In genomic region chr6:42104095-42104806, GRCh38 we compare ENCODE assay signal across 8 cellular contexts. TPM values are rescaled to one million over a fixed set of nuclear protein-coding genes. Genes with fewer than 3 reads are reported as not detected.
DNase-seq lines count a peak whose midpoint lies in the region; ATAC-seq and TF ChIP-seq lines count a peak whose summit lies in the region.

No MANE protein-coding gene starts in this region.

- peak; percentile 60 for ATAC-seq in GM19452 (IDR thresholded peaks at IDR 0.05; ENCODE audit: unreplicated experiment)
- ATAC-seq in activated T-helper 17 cell treated with anti-CD3 and anti-CD28 coated beads, Interleukin-2, amount 50 U/mL, for 72 hours (replicated peaks) = peak; percentile 52

- H3K9me3 ChIP-seq in PC-9 (ENCODE audit: insufficient read depth, low read depth) = no peaks in the 10 kb centered on the region

- peak; percentile 89 for TF ChIP-seq CTCF in type B pancreatic cell (conservative IDR thresholded peaks at IDR 0.05)
- TF ChIP-seq CTCF in PC-9 (conservative IDR thresholded peaks at IDR 0.05) = no peak

- no peak overlapping the region for H3K4me2 ChIP-seq in PC-9

- POLR2A ChIA-PET in PC-9 (lab: Charles Lee; ENCODE audit: unreplicated experiment) = interaction anchor here (0.9 kb wide), 1 partner anchor 15 kb away, joined by 17 read pairs; no protein-coding TSS in a partner anchor

- peaks cover 29% of the 10 kb centered on the region for H3K4me1 ChIP-seq in PC-9 (replicated peaks; ENCODE audit: insufficient read depth)

- CTCF ChIA-PET in PC-9 (lab: Charles Lee) = no interaction called here

- BruUV-seq in PC-9 (replicated peaks; lab: Mats Ljungman, UMichigan) = no TSS peak

- peaks cover 22% of the 10 kb centered on the region for H3K4me1 Mint-ChIP-seq in activated T-helper 17 cell treated with anti-CD3 and anti-CD28 coated beads, Interleukin-2, amount 50 U/mL, for 72 hours
- peaks cover 21% of the 10 kb centered on the region for H3K4me1 Mint-ChIP-seq in type B pancreatic cell (ENCODE audit: unreplicated experiment)

- no peaks in the 10 kb centered on the region for H3K27me3 ChIP-seq in PC-9 (ENCODE audit: insufficient read depth, low read depth)

- H3K4me3 Mint-ChIP-seq in activated T-helper 17 cell treated with anti-CD3 and anti-CD28 coated beads, Interleukin-2, amount 50 U/mL, for 72 hours = peak overlapping the region; percentile 81
- no peak overlapping the region for H3K4me3 Mint-ChIP-seq in type B pancreatic cell

- H3K9me2 ChIP-seq in PC-9 (ENCODE audit: insufficient read depth) = no peaks in the 10 kb centered on the region

- H3K36me3 ChIP-seq in PC-9 (ENCODE audit: low read depth) = peaks cover 11% of the 10 kb centered on the region; the same call in 1 of the 2 replicates

- no peak overlapping the region for H3K4me3 ChIP-seq in PC-9

- no peaks in the 10 kb centered on the region for H3K9me3 Mint-ChIP-seq in activated T-helper 17 cell treated with anti-CD3 and anti-CD28 coated beads, Interleukin-2, amount 50 U/mL, for 72 hours
- H3K9me3 Mint-ChIP-seq in type B pancreatic cell = no peaks in the 10 kb centered on the region

- H4K20me1 ChIP-seq in PC-9 (ENCODE audit: insufficient read depth) = no peaks in the 10 kb centered on the region

- H2AFZ ChIP-seq in PC-9 = no peak overlapping the region

- H3K27ac Mint-ChIP-seq in activated T-helper 17 cell treated with anti-CD3 and anti-CD28 coated beads, Interleukin-2, amount 50 U/mL, for 72 hours = peak overlapping the region; percentile 87
- H3K27ac Mint-ChIP-seq in type B pancreatic cell = peak overlapping the region; percentile 61

- H3K79me2 ChIP-seq in PC-9 (ENCODE audit: low read depth) = no peaks in the 10 kb centered on the region; the same call in 1 of the 2 replicates

- DNase-seq in NOMO-1 treated with dmso at 0.1 percent for 144 hours (lab: John Stamatoyannopoulos, UW; ENCODE audit: unreplicated experiment) (peak; percentile 58), globus pallidus (ENCODE audit: low spot score) (peak; percentile 25), posterior vena cava (ENCODE audit: low spot score) (peak; percentile 91), type B pancreatic cell (ENCODE audit: extremely low spot score, unreplicated experiment) (no peak), midbrain (lab: John Stamatoyannopoulos, UW) (no peak), PC-9 (no peak)

- H3K27me3 Mint-ChIP-seq in activated T-helper 17 cell treated with anti-CD3 and anti-CD28 coated beads, Interleukin-2, amount 50 U/mL, for 72 hours = no peaks in the 10 kb centered on the region
- peaks cover 6% of the 10 kb centered on the region for H3K27me3 Mint-ChIP-seq in type B pancreatic cell

- intact Hi-C loops in posterior vena cava (cut with DNase I) (no loop called here), PC-9 (cut with micrococcal nuclease; ENCODE audit: unreplicated experiment) (no loop called here)

- no peak overlapping the region for H3K27ac ChIP-seq in PC-9

- H3K36me3 Mint-ChIP-seq in activated T-helper 17 cell treated with anti-CD3 and anti-CD28 coated beads, Interleukin-2, amount 50 U/mL, for 72 hours (ENCODE audit: low read depth) = no peaks in the 10 kb centered on the region
- peaks cover 6% of the 10 kb centered on the region for H3K36me3 Mint-ChIP-seq in type B pancreatic cell

- H3F3A ChIP-seq in PC-9 (ENCODE audit: insufficient read depth, low read depth) = peaks cover 35% of the 10 kb centered on the region

RNA-seq across cellular contexts. Expression of gene C6orf132, which starts 38.2 kb away (rescaled TPM):
- under 1 TPM; 0.22 to 0.29 TPM for total RNA-seq in activated T-helper 17 cell treated with anti-CD3 and anti-CD28 coated beads, Interleukin-2, amount 50 U/mL, for 72 hours
- 1 to 10 TPM; 2.3 to 5.5 TPM for total RNA-seq in posterior vena cava
- 22.9 and 56.4 TPM in 2 replicates for total RNA-seq in type B pancreatic cell (ENCODE audit: low replicate concordance)
- total RNA-seq in PC-9 (2021) = 49.8 and 53.9 TPM in 2 replicates

RNA-seq across cellular contexts. Expression of gene TAF8, which starts 53.9 kb away (rescaled TPM):
- total RNA-seq in activated T-helper 17 cell treated with anti-CD3 and anti-CD28 coated beads, Interleukin-2, amount 50 U/mL, for 72 hours = 10 to 100 TPM; 48.8 to 60.9 TPM
- total RNA-seq in posterior vena cava (10 to 100 TPM; 16.6 to 18.6 TPM), type B pancreatic cell (ENCODE audit: low replicate concordance) (30.7 and 36.0 TPM in 2 replicates), PC-9 (2021) (35.6 and 38.4 TPM in 2 replicates)

Comparison
In these comparisons a context has a peak if more than half of its experiments do, and no peak if none do; other contexts are left out.
1. DNase-seq: peak in NOMO-1 treated with dmso at 0.1 percent for 144 hours (single experiment), globus pallidus (single experiment) and posterior vena cava (single experiment); none in type B pancreatic cell (single experiment), midbrain (single experiment) and PC-9 (0 of 2).